Comparison of ENCODE assay signal across 1 cellular context in the genomic region with DNA sequence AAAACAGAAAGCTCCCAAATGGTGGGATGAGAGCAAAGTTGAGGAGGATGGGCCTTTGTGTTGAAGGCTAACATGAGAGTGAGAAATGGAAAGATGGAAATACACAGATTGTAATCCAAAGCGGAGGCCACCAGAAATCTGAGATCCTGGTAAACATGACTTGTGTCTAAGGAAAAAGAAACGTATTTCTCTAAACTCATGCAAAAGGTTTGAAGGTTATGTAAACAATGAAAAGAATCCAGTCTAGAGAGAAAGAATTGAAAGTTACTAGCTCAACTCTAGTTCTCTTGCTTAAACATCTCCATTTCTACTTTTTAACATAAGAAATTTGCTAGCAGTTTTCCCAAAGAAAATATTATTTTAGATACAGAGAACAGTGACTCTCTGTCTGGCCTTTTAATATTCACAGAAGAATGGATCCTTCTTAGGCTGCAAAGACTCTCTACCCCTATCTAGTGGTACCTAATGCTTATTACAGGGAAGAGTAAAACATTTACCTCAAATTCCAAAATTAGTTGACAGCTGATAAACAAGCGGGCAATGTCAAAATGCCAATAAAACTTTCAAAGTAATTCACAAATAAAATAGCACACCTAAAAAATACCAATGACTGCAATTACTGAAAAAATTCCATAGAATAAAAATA.
A peak's percentile ranks its signal among the peaks of the same experiment; 100 is the strongest.
TF ChIP-seq lines count a peak whose summit lies in the region.

No MANE protein-coding gene starts in this region.

TF ChIP-seq in HepG2, 621 proteins besides CTCF, POLR2A, EP300 and RAD21 (continued from another document and continues in another):
- TF ChIP-seq PATZ1 (CRISPR knock-in tag; IDR thresholded peaks at IDR 0.05) (no peak), ZNF775 (CRISPR knock-in tag; IDR thresholded peaks at IDR 0.05; ENCODE audit: borderline replicate concordance) (no peak), CEBPG (CRISPR knock-in tag; IDR thresholded peaks at IDR 0.05) (peak; percentile 13; the same call in 1 of the 2 replicates), JUND (CRISPR knock-in tag; IDR thresholded peaks at IDR 0.05) (no peak), ZNF841 (CRISPR knock-in tag; IDR thresholded peaks at IDR 0.05; ENCODE audit: borderline replicate concordance) (no peak), ONECUT2 (CRISPR knock-in tag; IDR thresholded peaks at IDR 0.05) (no peak), KDM1A (CRISPR knock-in tag; IDR thresholded peaks at IDR 0.05) (no peak), AFF4 (CRISPR knock-in tag; IDR thresholded peaks at IDR 0.05) (no peak), RELA (CRISPR knock-in tag; IDR thresholded peaks at IDR 0.05) (no peak), RBM22 (optimal IDR thresholded peaks at IDR 0.05; ENCODE audit: low read length) (no peak), ELF1 (CRISPR knock-in tag; IDR thresholded peaks at IDR 0.05) (no peak), ZNF883 (CRISPR knock-in tag; IDR thresholded peaks at IDR 0.05; ENCODE audit: not compliant biosample characterization) (no peak), ZNF276 (CRISPR knock-in tag; IDR thresholded peaks at IDR 0.05; ENCODE audit: low read depth) (no peak), TBX2 (CRISPR knock-in tag; IDR thresholded peaks at IDR 0.05; ENCODE audit: borderline replicate concordance) (no peak), ZNF605 (CRISPR knock-in tag; IDR thresholded peaks at IDR 0.05) (no peak), ZFP62 (CRISPR knock-in tag; IDR thresholded peaks at IDR 0.05) (no peak), ZSCAN20 (CRISPR knock-in tag; IDR thresholded peaks at IDR 0.05; ENCODE audit: borderline replicate concordance) (no peak), ZKSCAN1 (IDR thresholded peaks at IDR 0.05; ENCODE audit: low read length) (no peak), NPAS2 (CRISPR knock-in tag; IDR thresholded peaks at IDR 0.05; ENCODE audit: borderline replicate concordance) (no peak), ZC3H4 (CRISPR knock-in tag; IDR thresholded peaks at IDR 0.05; ENCODE audit: borderline replicate concordance) (no peak), ZNF10 (CRISPR knock-in tag; IDR thresholded peaks at IDR 0.05; ENCODE audit: borderline replicate concordance, low read depth) (no peak), ZNF138 (CRISPR knock-in tag; IDR thresholded peaks at IDR 0.05; ENCODE audit: low read depth) (no peak), BORCS8-MEF2B (CRISPR knock-in tag; IDR thresholded peaks at IDR 0.05) (no peak), RXRA (CRISPR knock-in tag; IDR thresholded peaks at IDR 0.05) (no peak), MBD4 (IDR thresholded peaks at IDR 0.05; ENCODE audit: borderline replicate concordance, low read length) (no peak), PRMT3 (CRISPR knock-in tag; IDR thresholded peaks at IDR 0.05; ENCODE audit: borderline replicate concordance, low read depth) (no peak), KLF16 (CRISPR knock-in tag; IDR thresholded peaks at IDR 0.05) (0 out of 4 replicates have a peak, but pooled peaks of 1 of the 2 experiments have one; percentile 60), ZMYM3 (CRISPR knock-in tag; IDR thresholded peaks at IDR 0.05) (no peak), ZNF225 (CRISPR knock-in tag; IDR thresholded peaks at IDR 0.05) (no peak), HIVEP1 (CRISPR knock-in tag; IDR thresholded peaks at IDR 0.05) (no peak), RBM39 (IDR thresholded peaks at IDR 0.05; ENCODE audit: low read depth, low read length, poor library complexity, severe bottlenecking) (no peak), XRCC5 (optimal IDR thresholded peaks at IDR 0.05; ENCODE audit: low read length) (no peak), ZNF431 (CRISPR knock-in tag; IDR thresholded peaks at IDR 0.05; ENCODE audit: borderline replicate concordance, low read depth) (no peak), ATAD3A (CRISPR knock-in tag; IDR thresholded peaks at IDR 0.05) (no peak), ZNF747 (CRISPR knock-in tag; IDR thresholded peaks at IDR 0.05; ENCODE audit: borderline replicate concordance) (no peak), ZNF503 (CRISPR knock-in tag; IDR thresholded peaks at IDR 0.05) (no peak), CBX2 (IDR thresholded peaks at IDR 0.05; ENCODE audit: low read depth, low read length) (no peak), CBX2 (CRISPR knock-in tag; IDR thresholded peaks at IDR 0.05; ENCODE audit: low read depth) (no peak), CEBPB (IDR thresholded peaks at IDR 0.05; ENCODE audit: borderline replicate concordance, low read depth, low read length) (no peak), PRPF4 (IDR thresholded peaks at IDR 0.05; ENCODE audit: low read depth, low read length, poor library complexity, severe bottlenecking) (no peak), ZNF562 (CRISPR knock-in tag; IDR thresholded peaks at IDR 0.05; ENCODE audit: borderline replicate concordance) (no peak), DPF2 (CRISPR knock-in tag; IDR thresholded peaks at IDR 0.05; ENCODE audit: borderline replicate concordance, low read depth) (no peak), HDAC2 (CRISPR knock-in tag; IDR thresholded peaks at IDR 0.05) (peak; percentile 82), SMAD3 (CRISPR knock-in tag; IDR thresholded peaks at IDR 0.05) (0 out of 2 replicates have a peak, but pooled peaks have one; percentile 43), REPIN1 (CRISPR knock-in tag; IDR thresholded peaks at IDR 0.05; ENCODE audit: borderline replicate concordance, low read depth) (no peak), MEF2D (CRISPR knock-in tag; IDR thresholded peaks at IDR 0.05) (no peak), FOSL2 (CRISPR knock-in tag; IDR thresholded peaks at IDR 0.05) (no peak), TP53 (CRISPR knock-in tag; conservative IDR thresholded peaks at IDR 0.05) (no peak)
- TF ChIP-seq, protein P1, sequence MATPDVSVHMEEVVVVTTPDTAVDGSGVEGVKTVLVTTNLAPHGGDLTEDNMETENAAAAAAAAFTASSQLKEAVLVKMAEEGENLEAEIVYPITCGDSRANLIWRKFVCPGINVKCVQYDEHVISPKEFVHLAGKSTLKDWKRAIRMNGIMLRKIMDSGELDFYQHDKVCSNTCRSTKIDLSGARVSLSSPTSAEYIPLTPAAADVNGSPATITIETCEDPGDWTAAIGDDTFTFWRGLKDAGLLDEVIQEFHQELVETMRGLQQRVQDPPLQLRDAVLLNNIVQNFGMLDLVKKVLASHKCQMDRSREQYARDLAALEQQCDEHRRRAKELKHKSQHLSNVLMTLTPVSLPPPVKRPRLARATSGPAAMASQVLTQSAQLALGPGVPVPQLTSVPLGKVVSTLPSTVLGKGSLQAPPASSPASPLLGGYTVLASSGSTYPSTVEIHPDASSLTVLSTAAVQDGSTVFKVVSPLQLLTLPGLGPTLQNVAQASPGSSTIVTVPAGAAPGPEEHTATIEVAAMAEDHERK (CRISPR knock-in tag; IDR thresholded peaks at IDR 0.05; ENCODE audit: low read depth), result no peak
- TF ChIP-seq, protein P2, sequence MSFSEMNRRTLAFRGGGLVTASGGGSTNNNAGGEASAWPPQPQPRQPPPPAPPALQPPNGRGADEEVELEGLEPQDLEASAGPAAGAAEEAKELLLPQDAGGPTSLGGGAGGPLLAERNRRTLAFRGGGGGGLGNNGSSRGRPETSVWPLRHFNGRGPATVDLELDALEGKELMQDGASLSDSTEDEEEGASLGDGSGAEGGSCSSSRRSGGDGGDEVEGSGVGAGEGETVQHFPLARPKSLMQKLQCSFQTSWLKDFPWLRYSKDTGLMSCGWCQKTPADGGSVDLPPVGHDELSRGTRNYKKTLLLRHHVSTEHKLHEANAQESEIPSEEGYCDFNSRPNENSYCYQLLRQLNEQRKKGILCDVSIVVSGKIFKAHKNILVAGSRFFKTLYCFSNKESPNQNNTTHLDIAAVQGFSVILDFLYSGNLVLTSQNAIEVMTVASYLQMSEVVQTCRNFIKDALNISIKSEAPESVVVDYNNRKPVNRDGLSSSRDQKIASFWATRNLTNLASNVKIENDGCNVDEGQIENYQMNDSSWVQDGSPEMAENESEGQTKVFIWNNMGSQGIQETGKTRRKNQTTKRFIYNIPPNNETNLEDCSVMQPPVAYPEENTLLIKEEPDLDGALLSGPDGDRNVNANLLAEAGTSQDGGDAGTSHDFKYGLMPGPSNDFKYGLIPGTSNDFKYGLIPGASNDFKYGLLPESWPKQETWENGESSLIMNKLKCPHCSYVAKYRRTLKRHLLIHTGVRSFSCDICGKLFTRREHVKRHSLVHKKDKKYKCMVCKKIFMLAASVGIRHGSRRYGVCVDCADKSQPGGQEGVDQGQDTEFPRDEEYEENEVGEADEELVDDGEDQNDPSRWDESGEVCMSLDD (CRISPR knock-in tag; IDR thresholded peaks at IDR 0.05; ENCODE audit: borderline replicate concordance), result no peak
- TF ChIP-seq, protein P3, sequence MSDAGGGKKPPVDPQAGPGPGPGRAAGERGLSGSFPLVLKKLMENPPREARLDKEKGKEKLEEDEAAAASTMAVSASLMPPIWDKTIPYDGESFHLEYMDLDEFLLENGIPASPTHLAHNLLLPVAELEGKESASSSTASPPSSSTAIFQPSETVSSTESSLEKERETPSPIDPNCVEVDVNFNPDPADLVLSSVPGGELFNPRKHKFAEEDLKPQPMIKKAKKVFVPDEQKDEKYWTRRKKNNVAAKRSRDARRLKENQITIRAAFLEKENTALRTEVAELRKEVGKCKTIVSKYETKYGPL (CRISPR knock-in tag; IDR thresholded peaks at IDR 0.05), result no peak; the same call in 1 of the 2 replicates
- TF ChIP-seq, protein P4, sequence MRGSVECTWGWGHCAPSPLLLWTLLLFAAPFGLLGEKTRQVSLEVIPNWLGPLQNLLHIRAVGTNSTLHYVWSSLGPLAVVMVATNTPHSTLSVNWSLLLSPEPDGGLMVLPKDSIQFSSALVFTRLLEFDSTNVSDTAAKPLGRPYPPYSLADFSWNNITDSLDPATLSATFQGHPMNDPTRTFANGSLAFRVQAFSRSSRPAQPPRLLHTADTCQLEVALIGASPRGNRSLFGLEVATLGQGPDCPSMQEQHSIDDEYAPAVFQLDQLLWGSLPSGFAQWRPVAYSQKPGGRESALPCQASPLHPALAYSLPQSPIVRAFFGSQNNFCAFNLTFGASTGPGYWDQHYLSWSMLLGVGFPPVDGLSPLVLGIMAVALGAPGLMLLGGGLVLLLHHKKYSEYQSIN (CRISPR knock-in tag; IDR thresholded peaks at IDR 0.05; ENCODE audit: borderline replicate concordance), result no peak
